Comparison of ENCODE assay signal across 8 cellular contexts in the genomic region with DNA sequence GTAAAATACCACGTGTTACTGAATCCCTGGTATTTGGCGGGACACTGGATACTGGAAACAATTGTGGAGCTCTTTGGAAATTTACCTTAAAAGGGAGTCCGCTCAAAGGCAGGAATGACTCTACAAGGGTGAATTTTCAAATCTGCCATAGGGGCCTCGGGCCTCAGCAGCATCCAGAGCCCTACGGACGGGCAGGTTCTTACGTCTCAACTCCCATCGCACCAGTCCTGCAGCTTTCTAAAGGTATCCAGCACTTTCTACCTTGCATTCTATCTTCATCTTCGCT. TPM values are rescaled to one million over a fixed set of nuclear protein-coding genes. Genes with fewer than 3 reads are reported as not detected.
DNase-seq lines count a peak whose midpoint lies in the region; ATAC-seq and TF ChIP-seq lines count a peak whose summit lies in the region.

No MANE protein-coding gene starts in this region.

- peak overlapping the region; percentile 90 to 98 (median 94) for H3K4me3 Mint-ChIP-seq in CD4-positive, CD25-positive, alpha-beta regulatory T cell
- peak overlapping the region; percentile 97 for H3K4me3 Mint-ChIP-seq in endothelial cell (ENCODE audit: unreplicated experiment)

- H3K9ac ChIP-seq in PC-3 (ENCODE audit: low read length) (peak overlapping the region; percentile 100), neuronal stem cell (ENCODE audit: low read depth, low read length, poor library complexity) (peak overlapping the region; percentile 89)

- BruUV-seq in PC-3 (replicated peaks; lab: Mats Ljungman, UMichigan) = TSS peak; percentile 92

- H3K27me3 Mint-ChIP-seq in CD4-positive, CD25-positive, alpha-beta regulatory T cell = no peaks in the 10 kb centered on the region
- peaks cover 3% of the 10 kb centered on the region for H3K27me3 Mint-ChIP-seq in endothelial cell (ENCODE audit: unreplicated experiment)

- H3K79me2 ChIP-seq in PC-3 (ENCODE audit: low read length) = peaks cover 75% of the 10 kb centered on the region

- peaks cover 13 to 52% (median 29%) of the 10 kb centered on the region in 4 donors for H3K4me1 Mint-ChIP-seq in CD4-positive, CD25-positive, alpha-beta regulatory T cell
- H3K4me1 Mint-ChIP-seq in endothelial cell (ENCODE audit: unreplicated experiment) = peaks cover 16% of the 10 kb centered on the region

- no peak overlapping the region for H2BK120ac ChIP-seq in neuronal stem cell (ENCODE audit: low read depth, low read length)

- H3F3A ChIP-seq in PC-3 (ENCODE audit: low read length, unreplicated experiment) = no peaks in the 10 kb centered on the region

- H2BK5ac ChIP-seq in neuronal stem cell (ENCODE audit: low read length) = peak overlapping the region; percentile 95

- peak overlapping the region; percentile 94 for H3K4me2 ChIP-seq in PC-3 (ENCODE audit: low read length)
- peak overlapping the region; percentile 42 for H3K4me2 ChIP-seq in neuronal stem cell (ENCODE audit: insufficient read depth, low read length, poor library complexity, severe bottlenecking)

- peaks cover 31% of the 10 kb centered on the region for H4K20me1 ChIP-seq in PC-3 (ENCODE audit: low read length)

- no peak overlapping the region for H2AK5ac ChIP-seq in neuronal stem cell (ENCODE audit: low read depth, low read length)

- H3K14ac ChIP-seq in neuronal stem cell (ENCODE audit: low read length) = no peak overlapping the region

- H2AFZ ChIP-seq in PC-3 (ENCODE audit: low read length) = peak overlapping the region; percentile 81
- H2AFZ ChIP-seq in neuronal stem cell (ENCODE audit: low read length) = peak overlapping the region; percentile 79

- TF ChIP-seq CTCF in PC-3 (conservative IDR thresholded peaks at IDR 0.05; ENCODE audit: low read depth, low read length) (no peak), endothelial cell (IDR thresholded peaks at IDR 0.05; ENCODE audit: unreplicated experiment) (no peak)

- no peak overlapping the region for H4K91ac ChIP-seq in neuronal stem cell (ENCODE audit: low read depth, low read length, poor library complexity)

- H3K23ac ChIP-seq in neuronal stem cell (ENCODE audit: low read depth, low read length, poor library complexity) = peak overlapping the region; percentile 100

- H4K8ac ChIP-seq in neuronal stem cell (ENCODE audit: low read depth, low read length) = no peak overlapping the region

- no peak for DNase-seq in CD4-positive, CD25-positive, alpha-beta regulatory T cell
- DNase-seq in PC-3 = no peak
- DNase-seq in endothelial cell (ENCODE audit: low spot score) = no peak
- DNase-seq in neuronal stem cell (ENCODE audit: low spot score) = no peak
- DNase-seq in retina = no peak
- no peak for DNase-seq in activated CD4-positive, CD25-positive, alpha-beta regulatory T cell treated with anti-CD3 and anti-CD28 coated beads, Interleukin-2, amount 50 U/mL, for 72 hours

- peaks cover 5% of the 10 kb centered on the region for H3K79me1 ChIP-seq in neuronal stem cell (ENCODE audit: low read depth, low read length)

- peaks cover 27% of the 10 kb centered on the region for H3K36me3 ChIP-seq in CD4-positive, CD25-positive, alpha-beta regulatory T cell (ENCODE audit: control insufficient read depth, insufficient read depth, low read length)
- peaks cover 35% of the 10 kb centered on the region for H3K36me3 ChIP-seq in PC-3 (ENCODE audit: low read depth, low read length)
- H3K36me3 ChIP-seq in neuronal stem cell (replicated peaks in 1 of 2; ENCODE audit: control insufficient read depth in 2 of 2, insufficient read depth in 2 of 2, low read length in 2 of 2) = peaks cover 12 to 37% of the 10 kb centered on the region in 2 donors

- peaks cover 28% of the 10 kb centered on the region for H3K4me1 ChIP-seq in CD4-positive, CD25-positive, alpha-beta regulatory T cell (ENCODE audit: control insufficient read depth, insufficient read depth, low read length, poor library complexity, severe bottlenecking)
- H3K4me1 ChIP-seq in PC-3 (ENCODE audit: insufficient read depth, low read length) (peaks cover 37% of the 10 kb centered on the region), neuronal stem cell (ENCODE audit: control insufficient read depth in 2 of 2, insufficient read depth in 1 of 2, low read depth in 1 of 2, low read length in 2 of 2) (peaks cover 7 to 9% of the 10 kb centered on the region in 2 donors)

- H3K27ac Mint-ChIP-seq in CD4-positive, CD25-positive, alpha-beta regulatory T cell = peak overlapping the region; percentile 89 to 97 (median 96)
- H3K27ac Mint-ChIP-seq in endothelial cell (ENCODE audit: unreplicated experiment) = peak overlapping the region; percentile 93

- intact Hi-C loops in PC-3 (cut with micrococcal nuclease) = loop anchor here (1.0 to 5.0 kb wide), 3 partner anchors 11 to 84 kb away; no protein-coding TSS in a partner anchor

- no peaks in the 10 kb centered on the region for H3K9me3 Mint-ChIP-seq in CD4-positive, CD25-positive, alpha-beta regulatory T cell
- no peaks in the 10 kb centered on the region for H3K9me3 Mint-ChIP-seq in endothelial cell (ENCODE audit: unreplicated experiment)

- CTCF ChIA-PET in PC-3 (lab: Charles Lee) = interaction anchor here (0.5 to 1.4 kb wide), 5 partner anchors 14 to 410 kb away, joined by 4 to 6 read pairs (median 6); no protein-coding TSS in a partner anchor

- H2BK12ac ChIP-seq in neuronal stem cell (ENCODE audit: low read length) = no peak overlapping the region

- peak overlapping the region; percentile 83 for H3K4me3 ChIP-seq in CD4-positive, CD25-positive, alpha-beta regulatory T cell (ENCODE audit: low read depth, low read length)
- H3K4me3 ChIP-seq in PC-3 (ENCODE audit: low read length) = peak overlapping the region; percentile 99
- H3K4me3 ChIP-seq in neuronal stem cell (ENCODE audit: low read length in 2 of 2) = peak overlapping the region; percentile 79 to 93

- ATAC-seq in CD4-positive, CD25-positive, alpha-beta regulatory T cell (ENCODE audit: low read depth in 2 of 2) = no peak
- ATAC-seq in PC-3 (no peak), GM18502 (IDR thresholded peaks at IDR 0.05; ENCODE audit: poor library complexity, unreplicated experiment) (no peak), HG03469 (IDR thresholded peaks at IDR 0.05; ENCODE audit: unreplicated experiment) (no peak)

- no peaks in the 10 kb centered on the region for H3K9me3 ChIP-seq in CD4-positive, CD25-positive, alpha-beta regulatory T cell (ENCODE audit: control insufficient read depth in 2 of 2, low read length in 2 of 2)
- H3K9me3 ChIP-seq in PC-3 (ENCODE audit: low read length) (no peaks in the 10 kb centered on the region), neuronal stem cell (replicated peaks in 1 of 2; ENCODE audit: control insufficient read depth in 2 of 2, insufficient read depth in 1 of 2, low read depth in 1 of 2, low read length in 2 of 2) (no peaks in the 10 kb centered on the region)

- H3K27me3 ChIP-seq in CD4-positive, CD25-positive, alpha-beta regulatory T cell (ENCODE audit: control insufficient read depth, insufficient read depth, low read length) = no peaks in the 10 kb centered on the region
- H3K27me3 ChIP-seq in PC-3 (ENCODE audit: low read length) (no peaks in the 10 kb centered on the region), neuronal stem cell (ENCODE audit: control insufficient read depth in 3 of 3, insufficient read depth in 3 of 3, low read depth in 1 of 3, low read length in 3 of 3) (no peaks in the 10 kb centered on the region)

- no peak overlapping the region for H3K4ac ChIP-seq in neuronal stem cell (ENCODE audit: low read length)

- H2BK15ac ChIP-seq in neuronal stem cell (ENCODE audit: low read length) = no peak overlapping the region

- POLR2A ChIA-PET in PC-3 (lab: Charles Lee; ENCODE audit: unreplicated experiment) = interaction anchor here (0.5 to 1.3 kb wide), 12 partner anchors 13 to 587 kb away, joined by 3 to 21 read pairs (median 4); a partner anchor contains a TSS

- peaks cover under 1% of the 10 kb centered on the region for H3K36me3 Mint-ChIP-seq in CD4-positive, CD25-positive, alpha-beta regulatory T cell
- H3K36me3 Mint-ChIP-seq in endothelial cell (ENCODE audit: low read depth, unreplicated experiment) = peaks cover 7% of the 10 kb centered on the region

- H3K27ac ChIP-seq in CD4-positive, CD25-positive, alpha-beta regulatory T cell (ENCODE audit: insufficient read depth, low read length, poor library complexity, severe bottlenecking) = peak overlapping the region; percentile 84
- H3K27ac ChIP-seq in PC-3 (ENCODE audit: low read length) (peak overlapping the region; percentile 67), neuronal stem cell (replicated peaks; ENCODE audit: low read length) (peak overlapping the region; percentile 87)

- no CpG with 5 or more reads among the region's 9 CpGs for WGBS in neuronal stem cell (ENCODE audit: extremely low coverage in 2 of 2, insufficient read length in 2 of 2, insufficient replicate concordance in 1 of 2), 2 donors

- H3K9me2 ChIP-seq in PC-3 (replicated peaks; ENCODE audit: low read length) = no peaks in the 10 kb centered on the region

- H3K18ac ChIP-seq in neuronal stem cell (ENCODE audit: low read length) = peak overlapping the region; percentile 90

RNA-seq across cellular contexts. Expression of a gene that starts 0.2 kb away (rescaled TPM):
- 1.5 TPM for total RNA-seq in CD4-positive, CD25-positive, alpha-beta regulatory T cell
- 1 to 10 TPM; 4.1 to 6.6 (median 5.9) TPM for polyA plus RNA-seq in CD4-positive, CD25-positive, alpha-beta regulatory T cell
- 54.0 and 66.3 TPM in 2 replicates for total RNA-seq in PC-3 (2014; rRNA removed)
- 38.1 TPM for total RNA-seq in endothelial cell (ENCODE audit: unreplicated experiment)
- 18.7 TPM for polyA plus RNA-seq in neuronal stem cell (2013, experiment 1 of 2)
- 19.1 TPM for polyA plus RNA-seq in neuronal stem cell (2013, experiment 2 of 2)

RNA-seq across cellular contexts. Expression of a gene that starts 0.6 kb away (rescaled TPM):
- total RNA-seq in CD4-positive, CD25-positive, alpha-beta regulatory T cell = 42.0 TPM
- polyA plus RNA-seq in CD4-positive, CD25-positive, alpha-beta regulatory T cell = 10 to 100 TPM; 82.1 to 96.2 (median 89.8) TPM
- total RNA-seq in PC-3 (2014; rRNA removed) = 316 and 338 TPM in 2 replicates
- 174 TPM for total RNA-seq in endothelial cell (ENCODE audit: unreplicated experiment)
- 217 TPM for polyA plus RNA-seq in neuronal stem cell (2013, experiment 1 of 2)
- polyA plus RNA-seq in neuronal stem cell (2013, experiment 2 of 2) = 218 TPM

RNA-seq across cellular contexts. Expression of a gene that starts 13.1 kb away (rescaled TPM):
- 114 TPM for total RNA-seq in CD4-positive, CD25-positive, alpha-beta regulatory T cell
- polyA plus RNA-seq in CD4-positive, CD25-positive, alpha-beta regulatory T cell = 100 to 1,000 TPM; 166 to 205 (median 192) TPM
- 57.4 and 65.6 TPM in 2 replicates for total RNA-seq in PC-3 (2014; rRNA removed)
- 110 TPM for total RNA-seq in endothelial cell (ENCODE audit: unreplicated experiment)
- polyA plus RNA-seq in neuronal stem cell (2013, experiment 1 of 2) = 53.2 TPM
- 51.7 TPM for polyA plus RNA-seq in neuronal stem cell (2013, experiment 2 of 2)

RNA-seq across cellular contexts. Expression of a gene that starts 41.8 kb away (rescaled TPM):
- total RNA-seq in CD4-positive, CD25-positive, alpha-beta regulatory T cell = 8.2 TPM
- under 1 TPM; 0.08 to 0.71 (median 0.25) TPM for polyA plus RNA-seq in CD4-positive, CD25-positive, alpha-beta regulatory T cell
- 0.75 and 1.3 TPM in 2 replicates for total RNA-seq in PC-3 (2014; rRNA removed)
- not detected for total RNA-seq in endothelial cell (ENCODE audit: unreplicated experiment)
- 0.10 TPM for polyA plus RNA-seq in neuronal stem cell (2013, experiment 1 of 2)
- polyA plus RNA-seq in neuronal stem cell (2013, experiment 2 of 2) = 0.10 TPM

RNA-seq across cellular contexts. Expression of a gene that starts 55.3 kb away (rescaled TPM):
- 243 TPM for total RNA-seq in CD4-positive, CD25-positive, alpha-beta regulatory T cell
- polyA plus RNA-seq in CD4-positive, CD25-positive, alpha-beta regulatory T cell = 100 to 1,000 TPM; 505 to 622 (median 531) TPM
- 499 and 578 TPM in 2 replicates for total RNA-seq in PC-3 (2014; rRNA removed)
- total RNA-seq in endothelial cell (ENCODE audit: unreplicated experiment) = 1.7 TPM
- 119 TPM for polyA plus RNA-seq in neuronal stem cell (2013, experiment 1 of 2)
- 119 TPM for polyA plus RNA-seq in neuronal stem cell (2013, experiment 2 of 2)

Comparison
In these comparisons a context has a peak if more than half of its experiments do, and no peak if none do; other contexts are left out.
1. RNA of a gene that starts 0.2 kb away (total RNA-seq): 54.0 to 66.3 TPM in PC-3 and 38.1 TPM in endothelial cell (single experiment); 1.5 TPM in CD4-positive, CD25-positive, alpha-beta regulatory T cell (single experiment); every median in the first group is over 10 times any median in the second.
2. Peak in every context shown above with its lines, with median percentiles within 50 percentile points of each other: H3K27ac ChIP-seq and H3K4me3 ChIP-seq.